ENCODE assay signal across 8 cellular contexts in the genomic region with DNA sequence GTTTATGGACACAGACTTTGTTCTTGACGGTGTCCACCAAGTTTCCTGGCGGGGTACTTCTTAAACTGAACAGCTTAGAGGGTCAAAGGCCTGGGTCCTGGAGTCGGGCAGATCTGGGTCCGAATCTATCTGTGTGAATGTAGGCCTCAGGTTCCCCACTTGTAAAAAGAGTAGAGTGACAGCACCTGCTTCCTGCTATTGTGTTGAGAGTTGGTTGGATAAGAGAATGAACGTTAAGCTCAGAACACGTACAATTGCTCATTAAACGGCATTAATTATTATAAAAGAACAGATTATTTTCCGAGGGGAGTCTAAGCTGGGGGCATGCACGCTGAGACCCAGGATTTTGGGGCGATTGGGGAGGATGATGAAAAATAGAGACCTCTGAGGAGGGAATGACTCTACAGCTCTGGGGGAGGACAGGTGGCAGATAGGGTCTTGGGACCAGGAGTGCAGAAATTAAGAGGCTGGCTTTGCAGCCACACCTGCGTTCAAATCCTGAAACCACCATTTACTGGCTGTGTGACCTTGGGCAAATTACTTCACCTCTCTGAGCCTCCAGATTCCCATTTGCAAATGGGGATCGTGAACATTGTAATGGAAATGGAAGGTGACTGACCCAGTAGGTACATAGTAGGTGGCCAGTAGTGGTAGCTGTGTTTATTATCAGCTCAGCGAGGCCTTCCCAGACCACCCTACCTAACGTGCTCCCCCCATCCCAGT. TPM values are rescaled to one million over a fixed set of nuclear protein-coding genes. Genes with fewer than 3 reads are reported as not detected.
A peak's percentile ranks its signal among the peaks of the same experiment; 100 is the strongest.
DNase-seq lines count a peak whose midpoint lies in the region; ATAC-seq, FAIRE-seq and TF ChIP-seq lines count a peak whose summit lies in the region.

No MANE protein-coding gene starts in this region.

- no peak overlapping the region for H2BK15ac ChIP-seq in IMR-90 (ENCODE audit: low read depth, low read length)

- H3K9ac ChIP-seq in IMR-90 (ENCODE audit: low read depth, low read length) = peak overlapping the region; percentile 73

- H3K79me1 ChIP-seq in IMR-90 (ENCODE audit: low read depth in 1 of 2, low read length in 2 of 2) = peaks cover 41 to 78% of the 10 kb centered on the region in 2 experiments

- H3K9me3 Mint-ChIP-seq in naive B cell = no peaks in the 10 kb centered on the region

- intact Hi-C loops in IMR-90 (cut with micrococcal nuclease) = no loop called here

- no peak overlapping the region for H4K8ac ChIP-seq in IMR-90 (ENCODE audit: low read depth in 2 of 2, low read length in 2 of 2)

- no peak overlapping the region for H4K5ac ChIP-seq in IMR-90 (ENCODE audit: low read depth, low read length)

- no peak for TF ChIP-seq POLR2A in IMR-90 (IDR thresholded peaks at IDR 0.05; ENCODE audit: low read depth, low read length)

- ATAC-seq in IMR-90 (ENCODE audit: low read depth) = no peak
- ATAC-seq in naive B cell (ENCODE audit: low read depth in 2 of 2) = no peak
- no peak for ATAC-seq in HG03139 (IDR thresholded peaks at IDR 0.05; ENCODE audit: unreplicated experiment)
- no peak for ATAC-seq in HG02759 (IDR thresholded peaks at IDR 0.05; ENCODE audit: unreplicated experiment)

- no peak overlapping the region for H3K14ac ChIP-seq in IMR-90 (replicated peaks; ENCODE audit: low read depth, low read length)

- H3K36me3 ChIP-seq in IMR-90 (ENCODE audit: control insufficient read depth, insufficient read depth, low read length) = no peaks in the 10 kb centered on the region

- peaks cover 15% of the 10 kb centered on the region for H3K4me1 ChIP-seq in IMR-90 (ENCODE audit: control insufficient read depth, insufficient read depth, low read length)

- CTCF ChIA-PET in IMR-90 (lab: Yijun Ruan, JAX) = interaction anchor here (0.6 kb wide), 2 partner anchors 13 to 393 kb away, joined by 3 to 5 read pairs; no protein-coding TSS in a partner anchor

- H2BK20ac ChIP-seq in IMR-90 (ENCODE audit: low read depth, low read length) = no peak overlapping the region

- TF ChIP-seq CTCF in AG09309 (IDR thresholded peaks at IDR 0.05; ENCODE audit: control insufficient read depth, insufficient read depth, low read depth, low read length, missing control alignments) (no peak), IMR-90 (conservative IDR thresholded peaks at IDR 0.05; ENCODE audit: low read depth, low read length) (no peak), choroid plexus epithelial cell (conservative IDR thresholded peaks at IDR 0.05; ENCODE audit: low read depth, low read length) (no peak)

- H2AK9ac ChIP-seq in IMR-90 (replicated peaks; ENCODE audit: low read depth, low read length, poor library complexity) = no peak overlapping the region

- H3K18ac ChIP-seq in IMR-90 (ENCODE audit: low read depth, low read length) = no peak overlapping the region

- H3K4me3 ChIP-seq in AG09309 (ENCODE audit: control insufficient read depth, low read depth, low read length) = peak overlapping the region; percentile 95
- peak overlapping the region; percentile 83 for H3K4me3 ChIP-seq in IMR-90 (ENCODE audit: insufficient read depth, low read depth, low read length)
- peak overlapping the region; percentile 77 for H3K4me3 ChIP-seq in choroid plexus epithelial cell (ENCODE audit: low read depth, low read length)

- no peak overlapping the region for H2BK120ac ChIP-seq in IMR-90 (ENCODE audit: low read depth, low read length)

- no peak for FAIRE-seq in RCC 7860 (lab: Jason Lieb, UNC)

- H3K9me3 ChIP-seq in IMR-90 (ENCODE audit: control insufficient read depth, insufficient read depth, low read length) = no peaks in the 10 kb centered on the region

- H3K4me3 Mint-ChIP-seq in naive B cell = peak overlapping the region; percentile 87 to 96 (median 91)

- peaks cover 36% of the 10 kb centered on the region for H3K9me1 ChIP-seq in IMR-90 (ENCODE audit: insufficient read depth, low read length)

- H3K4me2 ChIP-seq in IMR-90 (ENCODE audit: low read depth, low read length) = peak overlapping the region; percentile 97

- no peak overlapping the region for H2AK5ac ChIP-seq in IMR-90 (ENCODE audit: low read depth, low read length)

- peak overlapping the region; percentile 69 to 94 (median 89) for H3K27ac Mint-ChIP-seq in naive B cell

- H4K91ac ChIP-seq in IMR-90 (ENCODE audit: insufficient read depth, low read depth, low read length) = no peak overlapping the region

- POLR2A ChIA-PET in IMR-90 (lab: Charles Lee; ENCODE audit: unreplicated experiment) = no interaction called here

- peaks cover 61% of the 10 kb centered on the region for H4K20me1 ChIP-seq in IMR-90 (ENCODE audit: insufficient read depth, low read length)

- no TSS peak for BruUV-seq in IMR-90 (replicated peaks; lab: Mats Ljungman, UMichigan)

- no peak overlapping the region for H2BK5ac ChIP-seq in IMR-90 (ENCODE audit: low read depth, low read length, poor library complexity, severe bottlenecking)

- no peaks in the 10 kb centered on the region for H3K36me3 Mint-ChIP-seq in naive B cell

- H3K27me3 Mint-ChIP-seq in naive B cell = no peaks in the 10 kb centered on the region

- no peaks in the 10 kb centered on the region for H3K27me3 ChIP-seq in IMR-90 (ENCODE audit: control insufficient read depth, insufficient read depth, low read length)

- H3K27ac ChIP-seq in IMR-90 (ENCODE audit: insufficient read depth, low read length) = no peak overlapping the region; the same call in 1 of the 2 replicates

- no peak overlapping the region for H3K4ac ChIP-seq in IMR-90 (ENCODE audit: low read depth, low read length)

- in situ Hi-C loops in IMR-90 (cut with MboI; ENCODE audit: low sequenced_read_pairs) = loop anchor here (25.0 kb wide), 1 partner anchor 1833 kb away; no protein-coding TSS in a partner anchor

- no peak for TF ChIP-seq RAD21 in IMR-90 (IDR thresholded peaks at IDR 0.05; ENCODE audit: low read length)

- H3K56ac ChIP-seq in IMR-90 (ENCODE audit: extremely low read depth, insufficient read depth, low read length) = 0 out of 2 replicates have a peak overlapping the region, but pooled peaks have one; percentile 35

- H3K23ac ChIP-seq in IMR-90 (ENCODE audit: low read depth, low read length) = peak overlapping the region; percentile 68; the same call in 1 of the 2 replicates

- H2AFZ ChIP-seq in IMR-90 (replicated peaks; ENCODE audit: low read length, poor library complexity) = peak overlapping the region; percentile 96

- WGBS in IMR-90 (ENCODE audit: extremely low coverage in 2 of 2, insufficient read length in 1 of 2), 2 experiments = 21% methylated on average over 6 of the region's 14 CpGs; no CpG with 5 or more reads in 1 of the 2 experiments

- dilution Hi-C loops in IMR-90 (cut with HindIII; ENCODE audit: low sequenced_read_pairs, unreplicated experiment) = no loop called here

- H3K4me1 Mint-ChIP-seq in naive B cell = peaks cover 62 to 85% (median 73%) of the 10 kb centered on the region in 3 donors

- no peak for DNase-seq in AG09309 (ENCODE audit: low read depth)
- no peak for DNase-seq in IMR-90
- no peak for DNase-seq in choroid plexus epithelial cell (ENCODE audit: low read depth)
- DNase-seq in naive B cell = no peak
- no peak for DNase-seq in SIG-M5 treated with dmso at 0.1 percent for 504 hours (lab: John Stamatoyannopoulos, UW; ENCODE audit: unreplicated experiment)
- no peak for DNase-seq in RCC 7860 (ENCODE audit: low spot score)

TF ChIP-seq in IMR-90, 13 proteins besides CTCF, POLR2A, EP300 and RAD21:
- TF ChIP-seq ELK1 (IDR thresholded peaks at IDR 0.05; ENCODE audit: borderline replicate concordance, low read depth, low read length) = no peak

RNA-seq across cellular contexts. Expression of gene CLEC16A, which starts 0.9 kb away (rescaled TPM):
- total RNA-seq in IMR-90 (2012; rRNA removed) = 16.5 and 18.3 TPM in 2 replicates
- polyA plus RNA-seq in IMR-90 (2012; rRNA removed) (15.4 and 15.9 TPM in 2 replicates), naive B cell (ENCODE audit: low read depth in 6 of 6) (10 to 100 TPM; 11.8 to 34.9 (median 18.7) TPM)
- 11.0 and 13.5 TPM in 2 replicates for polyA plus RNA-seq in IMR-90 (2012; cell fraction: cytosol; rRNA removed)
- polyA plus RNA-seq in IMR-90 (2012; cell fraction: nucleus; rRNA removed; ENCODE audit: low replicate concordance) = 22.9 and 31.5 TPM in 2 replicates

RNA-seq across cellular contexts. Expression of gene DEXI, which starts 3.0 kb away (rescaled TPM):
- total RNA-seq in IMR-90 (2012; rRNA removed) = 43.7 and 44.4 TPM in 2 replicates
- polyA plus RNA-seq in IMR-90 (2012; rRNA removed) = 62.5 and 63.6 TPM in 2 replicates
- polyA plus RNA-seq in IMR-90 (2012; cell fraction: cytosol; rRNA removed) = 73.1 and 112 TPM in 2 replicates
- 27.5 and 44.2 TPM in 2 replicates for polyA plus RNA-seq in IMR-90 (2012; cell fraction: nucleus; rRNA removed; ENCODE audit: low replicate concordance)
- 10 to 100 TPM; 10.1 to 22.6 (median 15.6) TPM for polyA plus RNA-seq in naive B cell (ENCODE audit: low read depth in 6 of 6)
